ENCODE assay signal across 23 cellular contexts in the genomic region with DNA sequence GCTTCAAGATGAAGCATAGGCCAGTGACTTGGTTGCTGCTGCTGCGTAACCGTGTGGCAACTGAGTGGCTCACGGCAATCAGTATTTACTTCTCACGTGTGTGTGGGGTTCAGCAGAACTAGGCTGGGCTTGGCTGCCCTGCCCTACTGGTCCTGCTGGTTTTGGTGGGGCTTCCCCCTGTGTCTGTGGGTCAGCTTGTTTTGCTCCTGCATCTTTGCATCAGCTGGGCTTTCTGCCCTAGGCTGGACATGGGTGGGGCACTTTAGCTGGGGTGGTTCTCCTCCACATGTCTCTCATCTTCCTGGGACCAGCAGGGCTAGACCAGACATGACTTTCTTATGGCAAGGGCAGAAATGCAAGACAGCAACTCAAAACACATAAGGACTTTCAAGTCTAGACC.
A peak's percentile ranks its signal among the peaks of the same experiment; 100 is the strongest.
DNase-seq lines count a peak whose midpoint lies in the region; ATAC-seq and TF ChIP-seq lines count a peak whose summit lies in the region.
"Had no signal": no experiment of that assay in that cellular context is flagged by ENCODE, and none has a peak within 500 bp of the region (broad histone marks: within the 10 kb centered on the region; RNA-seq: fewer than 3 reads in every experiment).

No MANE protein-coding gene starts in this region.

- peak; percentile 59 for ATAC-seq in foreskin keratinocyte
- peak; percentile 29 for ATAC-seq in upper lobe of right lung
- no peak for ATAC-seq in T-cell (replicated peaks in 1 of 4)
- no peak for ATAC-seq in HG02973 (IDR thresholded peaks at IDR 0.05; ENCODE audit: unreplicated experiment)
- ATAC-seq: CD8-positive, alpha-beta T cell; Panc1 had no signal

- H3K4me1 Mint-ChIP-seq in T-cell = no peaks in the 10 kb centered on the region

- H3K36me3 ChIP-seq in OCI-LY3 (replicated peaks; ENCODE audit: low read depth, low read length) (no peaks in the 10 kb centered on the region), upper lobe of right lung (no peaks in the 10 kb centered on the region)

- H3K27ac Mint-ChIP-seq in T-cell = no peak overlapping the region
- H3K27ac Mint-ChIP-seq: B cell; CD8-positive, alpha-beta T cell had no signal

- no peak overlapping the region for H3K4me3 ChIP-seq in OCI-LY3 (ENCODE audit: low read length)
- no peak overlapping the region for H3K4me3 ChIP-seq in epithelial cell of esophagus (ENCODE audit: low read length)
- no peak overlapping the region for H3K4me3 ChIP-seq in upper lobe of right lung
- H3K4me3 ChIP-seq: SK-N-MC had no signal

- no peaks in the 10 kb centered on the region for H3K36me3 Mint-ChIP-seq in T-cell
- H3K36me3 Mint-ChIP-seq: CD8-positive, alpha-beta T cell had no signal

- H3K4me3 Mint-ChIP-seq in T-cell = no peak overlapping the region
- H3K4me3 Mint-ChIP-seq: B cell; CD8-positive, alpha-beta T cell had no signal

- no peaks in the 10 kb centered on the region for H3K79me2 ChIP-seq in OCI-LY3 (ENCODE audit: low read length)

- H3K9me3 Mint-ChIP-seq in T-cell = peaks cover 0 to 3% (median 0%) of the 10 kb centered on the region in 3 donors
- H3K9me3 Mint-ChIP-seq: CD8-positive, alpha-beta T cell had no signal

- no peaks in the 10 kb centered on the region for H3K27me3 Mint-ChIP-seq in T-cell

- H4K20me1 ChIP-seq in OCI-LY3 (ENCODE audit: insufficient read depth, low read length) = no peaks in the 10 kb centered on the region

- TF ChIP-seq CTCF in OCI-LY3 (IDR thresholded peaks at IDR 0.05; ENCODE audit: low read depth, low read length) = no peak
- no peak for TF ChIP-seq CTCF in epithelial cell of esophagus (IDR thresholded peaks at IDR 0.05; ENCODE audit: insufficient read depth, low read depth, low read length, missing control alignments)
- no peak for TF ChIP-seq CTCF in foreskin keratinocyte (conservative IDR thresholded peaks at IDR 0.05)
- no peak for TF ChIP-seq CTCF in upper lobe of right lung (IDR thresholded peaks at IDR 0.05)

- intact Hi-C loops in upper lobe of right lung (cut with DNase I) = no loop called here

- H3K27me3 ChIP-seq in OCI-LY3 (ENCODE audit: low read depth, low read length) (peaks cover 3% of the 10 kb centered on the region; the same call in 1 of the 2 replicates), foreskin keratinocyte (no peaks in the 10 kb centered on the region), upper lobe of right lung (no peaks in the 10 kb centered on the region)

- DNase-seq in epithelial cell of esophagus (ENCODE audit: low read depth) (peak; percentile 72), foreskin keratinocyte (peak; percentile 58 to 70), upper lobe of right lung (no peak), T-cell (no peak), NCI-H2029 (lab: John Stamatoyannopoulos, UW) (no peak)
- DNase-seq: Caco-2; CD8-positive, alpha-beta T cell; DMS 273 treated with DMSO at 0.1 percent for 48 hours; DMS79 treated with DMSO at 0.1 percent for 48 hours; KBM-7; MV-4-11; NCI-H1105; NCI-H146; NCI-H2029 treated with DMSO at 0.1 percent for 48 hours; NCI-H446 treated with DMSO at 0.1 percent for 48 hours; NCI-H526; SHP77 treated with DMSO at 0.1 percent for 48 hours had no signal

- no peaks in the 10 kb centered on the region for H3K9me3 ChIP-seq in OCI-LY3 (ENCODE audit: insufficient read depth, low read length)
- no peaks in the 10 kb centered on the region for H3K9me3 ChIP-seq in upper lobe of right lung

- H3K4me1 ChIP-seq in OCI-LY3 (ENCODE audit: low read length) (peaks cover 9% of the 10 kb centered on the region), foreskin keratinocyte (peaks cover 9% of the 10 kb centered on the region), upper lobe of right lung (no peaks in the 10 kb centered on the region)
- H3K4me1 ChIP-seq: Caco-2 had no signal

- H2AFZ ChIP-seq in OCI-LY3 (ENCODE audit: low read depth, low read length) = no peak overlapping the region

- POLR2A ChIA-PET in T-cell (lab: Charles Lee) = no interaction called here

- H3K4me2 ChIP-seq in OCI-LY3 (ENCODE audit: low read length) = peak overlapping the region; percentile 54

- CTCF ChIA-PET in T-cell (lab: Charles Lee) = no interaction called here

- H3K27ac ChIP-seq in OCI-LY3 (ENCODE audit: low read length) = no peak overlapping the region
- no peak overlapping the region for H3K27ac ChIP-seq in foreskin keratinocyte
- H3K27ac ChIP-seq in upper lobe of right lung = no peak overlapping the region
- H3K27ac ChIP-seq: C4-2B, SK-N-MC had no signal

- H3K9ac ChIP-seq in OCI-LY3 (ENCODE audit: low read length) = no peak overlapping the region

Comparison
In these comparisons a context has a peak if more than half of its experiments do, and no peak if none do; other contexts are left out.
1. DNase-seq: peak in epithelial cell of esophagus (single experiment) and foreskin keratinocyte (2 of 2); none in upper lobe of right lung (single experiment), T-cell (0 of 34) and NCI-H2029 (single experiment).
2. ATAC-seq: peak in foreskin keratinocyte (single experiment) and upper lobe of right lung (single experiment); none in T-cell (0 of 4) and HG02973 (single experiment).